ENCODE assay signal across 8 cellular contexts in the genomic region with DNA sequence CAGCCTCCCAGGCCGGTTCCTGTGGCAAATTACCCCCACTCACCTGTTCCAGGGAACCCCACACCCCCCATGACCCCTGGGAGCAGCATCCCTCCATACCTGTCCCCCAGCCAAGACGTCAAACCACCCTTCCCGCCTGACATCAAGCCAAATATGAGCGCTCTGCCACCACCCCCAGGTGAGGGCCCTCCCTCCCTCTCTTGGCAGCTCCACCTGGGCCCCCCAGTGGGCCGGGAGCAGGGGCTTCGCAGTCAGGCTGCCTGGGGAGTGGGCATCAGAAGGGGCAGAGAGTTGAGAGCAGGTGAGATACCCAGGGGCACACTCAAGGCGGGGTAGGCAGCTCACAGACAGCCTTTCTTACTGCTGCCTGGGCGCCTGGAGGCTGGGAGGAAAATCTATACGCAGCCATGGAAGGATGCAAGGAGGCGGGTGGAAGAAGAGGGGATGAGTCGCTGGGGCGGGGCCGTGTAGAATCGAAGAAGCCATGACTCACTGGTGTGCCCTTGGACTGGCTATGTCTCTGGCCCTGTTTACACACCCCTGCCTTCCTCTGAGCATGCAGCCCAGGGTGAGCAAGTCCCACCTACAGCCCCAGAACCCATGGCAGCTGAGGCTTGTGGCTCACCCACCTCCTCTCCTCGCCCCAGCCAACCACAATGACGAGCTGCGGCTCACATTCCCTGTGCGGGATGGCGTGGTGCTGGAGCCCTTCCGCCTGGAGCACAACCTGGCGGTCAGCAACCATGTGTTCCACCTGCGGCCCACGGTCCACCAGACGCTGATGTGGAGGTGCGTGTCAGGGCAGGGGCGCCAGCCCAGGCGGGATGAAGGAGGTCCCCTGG. TPM values are rescaled to one million over a fixed set of nuclear protein-coding genes. Genes with fewer than 3 reads are reported as not detected.
A peak's percentile ranks its signal among the peaks of the same experiment; 100 is the strongest.
DNase-seq lines count a peak whose midpoint lies in the region; ATAC-seq, FAIRE-seq and TF ChIP-seq lines count a peak whose summit lies in the region.

No MANE protein-coding gene starts in this region.

- ATAC-seq in stimulated activated naive B cell treated with anti-CD40 and anti-IgM and Interleukin-4, amounts not matched to agents 10 μg/mL and 1 μg/mL and 100 μg/mL, for 72 hours (replicated peaks): no peak
- ATAC-seq in GM21576 (IDR thresholded peaks at IDR 0.05; ENCODE audit: unreplicated experiment) (no peak), HG03175 (IDR thresholded peaks at IDR 0.05; ENCODE audit: unreplicated experiment) (no peak)

- peaks cover 33% of the 10 kb centered on the region for H3K4me1 ChIP-seq in adipocyte (ENCODE audit: control insufficient read depth, insufficient read depth, low read length)

- H3K36me3 Mint-ChIP-seq in stimulated activated naive B cell treated with anti-CD40 and anti-IgM and Interleukin-4, amounts not matched to agents 10 μg/mL and 1 μg/mL and 100 μg/mL, for 72 hours: peaks cover 73 to 91% of the 10 kb centered on the region in 2 donors

- POLR2A ChIA-PET in AG04449 (lab: Yijun Ruan, JAX): interaction anchor here (0.8 to 1.3 kb wide), 3 partner anchors 11 to 56 kb away, joined by 3 read pairs; no protein-coding TSS in a partner anchor

- peaks cover 37 to 56% of the 10 kb centered on the region in 2 donors for H3K4me1 Mint-ChIP-seq in stimulated activated naive B cell treated with anti-CD40 and anti-IgM and Interleukin-4, amounts not matched to agents 10 μg/mL and 1 μg/mL and 100 μg/mL, for 72 hours

- H3K9me3 ChIP-seq in adipocyte (ENCODE audit: control insufficient read depth, low read length): no peaks in the 10 kb centered on the region

- CTCF ChIA-PET in AG04449 (lab: Yijun Ruan, JAX): interaction anchor here (1.0 kb wide), 1 partner anchor 22 kb away, joined by 3 read pairs; no protein-coding TSS in a partner anchor

- no peak overlapping the region for H3K4me3 Mint-ChIP-seq in stimulated activated naive B cell treated with anti-CD40 and anti-IgM and Interleukin-4, amounts not matched to agents 10 μg/mL and 1 μg/mL and 100 μg/mL, for 72 hours

- H3K4me3 ChIP-seq in AG04449 (ENCODE audit: low read depth, low read length) (no peak overlapping the region), adipocyte (ENCODE audit: low read length) (peak overlapping the region; percentile 45), kidney epithelial cell (ENCODE audit: low read depth, low read length) (no peak overlapping the region)

- DNase-seq in AG04449 (ENCODE audit: low read depth, low spot score) (peak; percentile 84), HTR-8/SVneo (ENCODE audit: insufficient read length, low spot score) (peak; percentile 87), adipocyte (ENCODE audit: low read depth) (peak; percentile 90), kidney epithelial cell (ENCODE audit: low read depth) (peak; percentile 93), GM10266 (ENCODE audit: extremely low spot score) (no peak)
- DNase-seq in stimulated activated naive B cell treated with anti-CD40 and anti-IgM and Interleukin-4, amounts not matched to agents 10 μg/mL and 1 μg/mL and 100 μg/mL, for 72 hours: no peak

- H3K9ac ChIP-seq in adipocyte (ENCODE audit: low read length): peak overlapping the region; percentile 67

- H3K36me3 ChIP-seq in adipocyte (ENCODE audit: control insufficient read depth, insufficient read depth, low read length, severe bottlenecking): peaks cover 95% of the 10 kb centered on the region
- H3K36me3 ChIP-seq in kidney epithelial cell (ENCODE audit: control insufficient read depth, insufficient read depth, low read length): peaks cover 13% of the 10 kb centered on the region

- H3K9me3 Mint-ChIP-seq in stimulated activated naive B cell treated with anti-CD40 and anti-IgM and Interleukin-4, amounts not matched to agents 10 μg/mL and 1 μg/mL and 100 μg/mL, for 72 hours: peaks cover 0 to 4% of the 10 kb centered on the region in 2 donors

- FAIRE-seq in HTR-8/SVneo (lab: Jason Lieb, UNC): peak; percentile 91

- H3K27me3 ChIP-seq in adipocyte (replicated peaks; ENCODE audit: control insufficient read depth, insufficient read depth, low read length) (no peaks in the 10 kb centered on the region), kidney epithelial cell (ENCODE audit: control insufficient read depth, insufficient read depth, low read length) (no peaks in the 10 kb centered on the region)

- TF ChIP-seq CTCF in AG04449 (IDR thresholded peaks at IDR 0.05; ENCODE audit: insufficient read depth, low read length, missing control alignments) (no peak), kidney epithelial cell (IDR thresholded peaks at IDR 0.05; ENCODE audit: insufficient read depth, low read length, poor library complexity, severe bottlenecking) (no peak), GM10266 (IDR thresholded peaks at IDR 0.05; ENCODE audit: control insufficient read depth, insufficient read depth, low read depth, missing control alignments) (no peak)

- peak overlapping the region; percentile 82 for H3K27ac Mint-ChIP-seq in stimulated activated naive B cell treated with anti-CD40 and anti-IgM and Interleukin-4, amounts not matched to agents 10 μg/mL and 1 μg/mL and 100 μg/mL, for 72 hours

- no peaks in the 10 kb centered on the region for H3K27me3 Mint-ChIP-seq in stimulated activated naive B cell treated with anti-CD40 and anti-IgM and Interleukin-4, amounts not matched to agents 10 μg/mL and 1 μg/mL and 100 μg/mL, for 72 hours

RNA-seq across cellular contexts. Expression of gene PPIF, which starts 48.6 kb away (rescaled TPM):
- total RNA-seq in kidney epithelial cell: 71.7 and 80.6 TPM in 2 replicates

Comparison
In these comparisons a context has a peak if more than half of its experiments do, and no peak if none do; other contexts are left out.
1. DNase-seq: peak in AG04449 (single experiment), HTR-8/SVneo (single experiment), adipocyte (single experiment) and kidney epithelial cell (single experiment); none in stimulated activated naive B cell treated with anti-CD40 and anti-IgM and Interleukin-4, amounts not matched to agents 10 μg/mL and 1 μg/mL and 100 μg/mL, for 72 hours (single experiment) and GM10266 (single experiment).